In the genomic region with DNA sequence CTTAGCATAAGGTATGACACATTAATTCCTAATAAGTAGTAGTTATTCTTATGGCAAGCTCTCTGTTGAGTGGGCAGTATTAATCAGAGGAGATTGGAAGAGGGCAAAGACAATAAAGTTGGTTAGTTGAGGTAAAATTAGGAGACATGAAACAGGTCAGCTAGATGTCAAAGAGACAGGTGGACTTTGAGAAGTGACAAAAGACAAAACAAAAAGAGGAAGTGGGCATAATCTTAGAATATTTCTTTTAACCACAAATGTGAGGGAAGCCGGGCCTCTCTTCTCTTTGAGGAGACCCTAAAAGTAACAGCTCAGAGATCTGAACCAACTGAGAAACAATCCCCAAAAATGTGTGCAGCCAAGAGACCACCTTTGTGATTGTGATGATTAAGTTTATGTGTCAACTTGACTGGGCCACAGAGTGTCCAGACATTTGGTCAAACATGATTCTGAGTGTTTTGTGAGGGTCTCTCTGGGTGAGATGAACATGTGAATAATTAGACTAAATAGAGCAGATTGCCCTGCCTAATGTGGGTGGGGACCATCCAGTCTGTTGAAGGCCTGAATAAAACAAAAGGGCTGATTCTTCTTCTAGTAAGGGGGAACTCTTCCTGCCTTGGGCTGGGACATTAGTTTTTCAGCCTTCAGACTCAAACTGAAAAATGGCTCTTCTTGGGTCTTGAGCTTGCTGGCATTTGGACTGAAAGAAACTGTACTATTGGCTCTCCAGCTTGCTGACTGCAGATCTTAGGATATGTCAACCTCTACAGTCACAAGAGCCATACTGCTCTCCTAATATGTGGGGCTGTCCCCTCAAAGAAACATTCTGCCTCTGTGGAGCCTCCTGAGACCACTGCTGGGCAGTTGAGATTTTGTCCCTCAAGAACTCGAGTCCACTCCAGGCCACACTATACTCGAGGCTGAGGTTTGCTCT, we compare ENCODE assay signal across 1 cellular context.
TF ChIP-seq lines count a peak whose summit lies in the region.

No MANE protein-coding gene starts in this region.

TF ChIP-seq in K562, 482 proteins besides CTCF, POLR2A, EP300 and RAD21:
- peak; percentile 23 for TF ChIP-seq MEIS2 (IDR thresholded peaks at IDR 0.05; ENCODE audit: partially characterized antibody)
- TF ChIP-seq SPI1 (IDR thresholded peaks at IDR 0.05; ENCODE audit: borderline replicate concordance, low read depth, low read length) = peak; percentile 99
- TF ChIP-seq TCF3 (CRISPR knock-in tag; IDR thresholded peaks at IDR 0.05) = no peak
